ENCODE assay signal across 2 cellular contexts in genomic region chr12:20577054-20577453, GRCh38.
TF ChIP-seq lines count a peak whose summit lies in the region.

No MANE protein-coding gene starts in this region.

TF ChIP-seq in H1, 55 proteins besides CTCF, POLR2A, EP300 and RAD21 (continued from another document):
- TF ChIP-seq E2F6 (IDR thresholded peaks at IDR 0.05): no peak
- no peak for TF ChIP-seq SAP30 (IDR thresholded peaks at IDR 0.05; ENCODE audit: insufficient read depth, insufficient replicate concordance, low read length)
- no peak for TF ChIP-seq NANOG (IDR thresholded peaks at IDR 0.05; ENCODE audit: insufficient read depth, low read depth, low read length, poor library complexity, severe bottlenecking)

TF ChIP-seq in neural cell, 6 proteins besides CTCF, POLR2A, EP300 and RAD21 (continued from another document):
- TF ChIP-seq REST (IDR thresholded peaks at IDR 0.05; ENCODE audit: borderline replicate concordance) (no peak), MXI1 (conservative IDR thresholded peaks at IDR 0.05; ENCODE audit: poor library complexity, severe bottlenecking) (no peak), EZH2 (IDR thresholded peaks at IDR 0.05; ENCODE audit: borderline replicate concordance, insufficient read depth, low read length, poor library complexity, severe bottlenecking) (no peak)
